In the genomic region with DNA sequence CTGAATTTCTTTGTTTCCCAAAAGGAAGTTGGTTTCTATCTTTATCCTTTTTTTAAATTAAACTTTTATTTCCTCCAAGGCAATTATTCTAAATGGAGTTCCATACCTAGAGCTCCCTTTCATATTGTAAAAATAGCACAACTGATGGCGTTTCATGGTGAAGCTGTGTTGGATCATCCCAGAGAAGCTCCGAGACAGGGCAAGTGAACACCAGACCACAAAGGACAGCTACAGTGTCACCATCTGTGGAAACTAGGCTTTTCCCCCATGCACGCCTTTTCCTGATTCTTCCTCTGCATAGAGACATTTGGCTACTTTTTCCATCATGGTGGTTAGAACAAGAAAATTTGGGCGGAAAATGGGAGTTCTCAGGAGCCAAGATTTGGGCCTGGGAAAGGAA, we compare ENCODE assay signal across 16 cellular contexts. TPM values are rescaled to one million over a fixed set of nuclear protein-coding genes. Genes with fewer than 3 reads are reported as not detected.
DNase-seq lines count a peak whose midpoint lies in the region; ATAC-seq and TF ChIP-seq lines count a peak whose summit lies in the region.
"Had no signal": no experiment of that assay in that cellular context is flagged by ENCODE, and none has a peak within 500 bp of the region (broad histone marks: within the 10 kb centered on the region; RNA-seq: fewer than 3 reads in every experiment).

No MANE protein-coding gene starts in this region.

- H3K9me3 ChIP-seq in CD4-positive, alpha-beta memory T cell (ENCODE audit: control insufficient read depth in 1 of 2, low read length in 2 of 2), result no peaks in the 10 kb centered on the region
- H3K9me3 ChIP-seq in adrenal gland (replicated peaks in 1 of 3), result no peaks in the 10 kb centered on the region
- H3K9me3 ChIP-seq: esophagus squamous epithelium, neutrophil, right lobe of liver, suprapubic skin had no signal

- POLR2A ChIA-PET in CD4-positive, alpha-beta memory T cell (lab: Charles Lee; ENCODE audit: partially characterized antibody), result no interaction called here

- no peak overlapping the region for H3K4me3 Mint-ChIP-seq in CD4-positive, alpha-beta memory T cell
- no peak overlapping the region for H3K4me3 Mint-ChIP-seq in neural crest cell

- intact Hi-C loops in CD4-positive, alpha-beta memory T cell (cut with micrococcal nuclease), result loop anchor here (1.0 kb wide), 2 partner anchors 13 to 37 kb away; a partner anchor contains a TSS
- intact Hi-C loops in adrenal gland (cut with DNase I), result no loop called here

- peaks cover 32 to 34% of the 10 kb centered on the region in 2 donors for H3K36me3 Mint-ChIP-seq in CD4-positive, alpha-beta memory T cell
- peaks cover 3% of the 10 kb centered on the region for H3K36me3 Mint-ChIP-seq in neural crest cell (ENCODE audit: low read depth)

- H3K27me3 ChIP-seq in CD4-positive, alpha-beta memory T cell (ENCODE audit: insufficient read depth, low read length), result no peaks in the 10 kb centered on the region
- no peaks in the 10 kb centered on the region for H3K27me3 ChIP-seq in adrenal gland
- H3K27me3 ChIP-seq: esophagus squamous epithelium, neutrophil, right lobe of liver, suprapubic skin had no signal

- peaks cover 22 to 55% (median 33%) of the 10 kb centered on the region in 4 donors for H3K4me1 Mint-ChIP-seq in CD4-positive, alpha-beta memory T cell
- H3K4me1 Mint-ChIP-seq in neural crest cell, result peaks cover 16% of the 10 kb centered on the region

- H3K4me3 ChIP-seq in CD4-positive, alpha-beta memory T cell (ENCODE audit: low read length in 2 of 2), result no peak overlapping the region
- no peak overlapping the region for H3K4me3 ChIP-seq in adrenal gland
- H3K4me3 ChIP-seq: esophagus squamous epithelium, right lobe of liver, suprapubic skin had no signal

- peak overlapping the region; percentile 32 for H3K27ac ChIP-seq in 22Rv1
- no peak overlapping the region for H3K27ac ChIP-seq in CD4-positive, alpha-beta memory T cell (ENCODE audit: low read depth, low read length)
- peak overlapping the region in 3 of 5 donors; percentile 84 to 86 (median 86) for H3K27ac ChIP-seq in adrenal gland
- H3K27ac ChIP-seq: suprapubic skin had no signal

- no peak for ATAC-seq in GM18511 (IDR thresholded peaks at IDR 0.05; ENCODE audit: unreplicated experiment)
- ATAC-seq in GM18907 (IDR thresholded peaks at IDR 0.05; ENCODE audit: unreplicated experiment), result no peak
- ATAC-seq: HepG2 had no signal

- peaks cover 54% of the 10 kb centered on the region for H3K4me1 ChIP-seq in CD4-positive, alpha-beta memory T cell (ENCODE audit: insufficient read depth, low read length)
- H3K4me1 ChIP-seq in adrenal gland (replicated peaks in 1 of 2), result peaks cover 55 to 86% of the 10 kb centered on the region in 2 donors

- peak overlapping the region in 4 of 7 donors; percentile 60 to 85 (median 74) for H3K27ac Mint-ChIP-seq in CD4-positive, alpha-beta memory T cell
- peak overlapping the region; percentile 31 for H3K27ac Mint-ChIP-seq in neural crest cell (ENCODE audit: unreplicated experiment)

- H3K36me3 ChIP-seq in CD4-positive, alpha-beta memory T cell (ENCODE audit: insufficient read depth, low read length), result peaks cover 5% of the 10 kb centered on the region
- peaks cover 0 to 65% of the 10 kb centered on the region in 2 donors for H3K36me3 ChIP-seq in adrenal gland (replicated peaks in 1 of 2)
- H3K36me3 ChIP-seq: neutrophil had no signal

- DNase-seq in CD4-positive, alpha-beta memory T cell, result no peak
- DNase-seq in adrenal gland (peak in 2 of 7 donors; percentile 5 to 41), neural crest cell (ENCODE audit: low read depth, low spot score) (no peak), DMS53 treated with DMSO at 0.1 percent for 48 hours (lab: John Stamatoyannopoulos, UW; ENCODE audit: unreplicated experiment) (no peak), GDM1 (lab: John Stamatoyannopoulos, UW) (no peak)
- DNase-seq: esophagus squamous epithelium, GF-D8, GOT3, NCI-H446 treated with DMSO at 0.1 percent for 48 hours had no signal

- no peak for TF ChIP-seq POLR2A in adrenal gland (IDR thresholded peaks at IDR 0.05)

- 92 to 95% (median 95%) methylated on average over 4 of the region's 4 CpGs for WGBS in adrenal gland, 4 donors

- TF ChIP-seq CTCF in 22Rv1 (IDR thresholded peaks at IDR 0.05) (no peak), adrenal gland (IDR thresholded peaks at IDR 0.05) (no peak), neural crest cell (conservative IDR thresholded peaks at IDR 0.05) (no peak)

- no peaks in the 10 kb centered on the region for H3K9me3 Mint-ChIP-seq in CD4-positive, alpha-beta memory T cell
- no peaks in the 10 kb centered on the region for H3K9me3 Mint-ChIP-seq in neural crest cell

- CTCF ChIA-PET in CD4-positive, alpha-beta memory T cell (lab: Charles Lee; ENCODE audit: partially characterized antibody), result interaction anchor here (0.6 to 1.9 kb wide), 3 partner anchors 37 to 93 kb away, joined by 3 to 4 read pairs (median 3); no protein-coding TSS in a partner anchor

- H3K27me3 Mint-ChIP-seq in CD4-positive, alpha-beta memory T cell, result no peaks in the 10 kb centered on the region
- no peaks in the 10 kb centered on the region for H3K27me3 Mint-ChIP-seq in neural crest cell (ENCODE audit: low read depth)

RNA-seq across cellular contexts. Expression of a gene that starts 12.7 kb away (rescaled TPM):
- total RNA-seq in CD4-positive, alpha-beta memory T cell, result 10 to 100 TPM; 79.8 to 94.2 TPM
- polyA plus RNA-seq in CD4-positive, alpha-beta memory T cell, result 10 to 100 TPM in 1 of 2 donors, 1 to 10 TPM in 1; 8.5 to 19.9 TPM
- 100 to 1,000 TPM in 3 of 8 donors, 10 to 100 TPM in 5; 50.4 to 144 (median 90.5) TPM for total RNA-seq in adrenal gland
- 100 to 1,000 TPM in 1 of 3 donors, 10 to 100 TPM in 2; 35.1 to 198 (median 80.6) TPM for polyA plus RNA-seq in adrenal gland
- 18.3 and 18.9 TPM in 2 replicates for total RNA-seq in neural crest cell

RNA-seq across cellular contexts. Expression of a gene that starts 48.4 kb away (rescaled TPM):
- total RNA-seq in CD4-positive, alpha-beta memory T cell, result 10 to 100 TPM; 12.8 to 14.2 TPM
- 10 to 100 TPM; 19.4 to 25.9 TPM for polyA plus RNA-seq in CD4-positive, alpha-beta memory T cell
- total RNA-seq in adrenal gland (10 to 100 TPM; 32.5 to 84.1 (median 42.5) TPM), neural crest cell (20.0 and 20.1 TPM in 2 replicates)
- polyA plus RNA-seq in adrenal gland, result 10 to 100 TPM; 17.5 to 19.6 (median 18.6) TPM

RNA-seq across cellular contexts. Expression of a gene that starts 48.7 kb away (rescaled TPM):
- 10 to 100 TPM; 64.9 to 69.4 TPM for total RNA-seq in CD4-positive, alpha-beta memory T cell
- polyA plus RNA-seq in CD4-positive, alpha-beta memory T cell, result 10 to 100 TPM in 1 of 2 donors, 1 to 10 TPM in 1; 9.9 to 39.7 TPM
- 100 to 1,000 TPM in 2 of 8 donors, 10 to 100 TPM in 6; 62.0 to 109 (median 79.9) TPM for total RNA-seq in adrenal gland
- 10 to 100 TPM; 27.9 to 60.5 (median 44.4) TPM for polyA plus RNA-seq in adrenal gland
- 68.5 and 69.7 TPM in 2 replicates for total RNA-seq in neural crest cell
